Comparison of ENCODE assay signal across 8 cellular contexts in genomic region chr3:88058322-88058592, GRCh38. TPM values are rescaled to one million over a fixed set of nuclear protein-coding genes. Genes with fewer than 3 reads are reported as not detected.
DNase-seq lines count a peak whose midpoint lies in the region; ATAC-seq and TF ChIP-seq lines count a peak whose summit lies in the region.

No MANE protein-coding gene starts in this region.

- TF ChIP-seq POLR2A in upper lobe of left lung (IDR thresholded peaks at IDR 0.05) = no peak

- peak overlapping the region; percentile 81 for H3K27ac ChIP-seq in CD8-positive, alpha-beta T cell (ENCODE audit: low read depth, low read length)
- H3K27ac ChIP-seq in liver (ENCODE audit: low read depth in 1 of 2, low read length in 2 of 2) (peak overlapping the region; percentile 88 to 94), upper lobe of left lung (peak overlapping the region; percentile 94 to 95 (median 95))

- DNase-seq in CD8-positive, alpha-beta T cell = no peak
- DNase-seq in HAP-1 (ENCODE audit: low spot score in 2 of 2) (no peak), upper lobe of left lung (no peak), HK-2 (ENCODE audit: unreplicated experiment) (no peak)
- no peak for DNase-seq in activated naive CD8-positive, alpha-beta T cell treated with anti-CD3 and anti-CD28 coated beads, Interleukin-2, amount 50 U/mL, for 24 hours

- no peak for TF ChIP-seq RAD21 in liver (IDR thresholded peaks at IDR 0.05)

- no peak for ATAC-seq in CD8-positive, alpha-beta T cell
- ATAC-seq in activated naive CD8-positive, alpha-beta T cell treated with anti-CD3 and anti-CD28 coated beads, Interleukin-2, amount 50 U/mL, for 24 hours = no peak
- ATAC-seq in upper lobe of left lung (ENCODE audit: low FRiP score in 2 of 2) (peak in 1 of 2 donors; percentile 68), HG03354 (IDR thresholded peaks at IDR 0.05; ENCODE audit: poor library complexity, severe bottlenecking, unreplicated experiment) (no peak), HG03571 (IDR thresholded peaks at IDR 0.05; ENCODE audit: unreplicated experiment) (no peak)

- H3K27ac Mint-ChIP-seq in CD8-positive, alpha-beta T cell = peak overlapping the region; percentile 99
- peak overlapping the region; percentile 93 for H3K27ac Mint-ChIP-seq in activated naive CD8-positive, alpha-beta T cell treated with anti-CD3 and anti-CD28 coated beads, Interleukin-2, amount 50 U/mL, for 24 hours

- no peaks in the 10 kb centered on the region for H3K27me3 Mint-ChIP-seq in CD8-positive, alpha-beta T cell (ENCODE audit: low read depth)
- H3K27me3 Mint-ChIP-seq in activated naive CD8-positive, alpha-beta T cell treated with anti-CD3 and anti-CD28 coated beads, Interleukin-2, amount 50 U/mL, for 24 hours = no peaks in the 10 kb centered on the region

- POLR2A ChIA-PET in CD8-positive, alpha-beta T cell (lab: Charles Lee) = interaction anchor here (0.9 to 4.7 kb wide), 8 partner anchors 11 to 831 kb away, joined by 4 to 53 read pairs (median 8); partner anchors contain the start of genes C3orf38 and CHMP2B

- WGBS in liver = under 1% methylated on average over 23 of the region's 23 CpGs
- WGBS in upper lobe of left lung, 2 donors = 0 to 2% methylated on average over 5 to 21 of the region's 23 CpGs

- peak overlapping the region; percentile 93 for H3K4me3 Mint-ChIP-seq in CD8-positive, alpha-beta T cell
- H3K4me3 Mint-ChIP-seq in activated naive CD8-positive, alpha-beta T cell treated with anti-CD3 and anti-CD28 coated beads, Interleukin-2, amount 50 U/mL, for 24 hours = peak overlapping the region; percentile 95

- intact Hi-C loops in CD8-positive, alpha-beta T cell (cut with DNase I, micrococcal nuclease) = loop anchor here (2.0 to 10.0 kb wide), 5 partner anchors 36 to 831 kb away; partner anchors contain the start of genes C3orf38 (in 1 of the 2) and CHMP2B (in 1 of the 2)

- peaks cover 45% of the 10 kb centered on the region for H3K36me3 Mint-ChIP-seq in CD8-positive, alpha-beta T cell
- H3K36me3 Mint-ChIP-seq in activated naive CD8-positive, alpha-beta T cell treated with anti-CD3 and anti-CD28 coated beads, Interleukin-2, amount 50 U/mL, for 24 hours (ENCODE audit: low read depth) = peaks cover 36% of the 10 kb centered on the region

- CTCF ChIA-PET in CD8-positive, alpha-beta T cell (lab: Charles Lee) = interaction anchor here (1.1 to 1.6 kb wide), 2 partner anchors 50 to 91 kb away, joined by 3 to 4 read pairs; partner anchors contain the start of gene C3orf38

- in situ Hi-C loops in HAP-1 (cut with MboI; ENCODE audit: low sequenced_read_pairs) = no loop called here

- H3K9ac ChIP-seq in liver (ENCODE audit: low read depth in 1 of 2, low read length in 2 of 2) = peak overlapping the region; percentile 66 to 76

- H3K9me3 ChIP-seq in CD8-positive, alpha-beta T cell (ENCODE audit: low read length) = no peaks in the 10 kb centered on the region
- no peaks in the 10 kb centered on the region for H3K9me3 ChIP-seq in HAP-1
- no peaks in the 10 kb centered on the region for H3K9me3 ChIP-seq in liver (ENCODE audit: control insufficient read depth in 4 of 4, low read length in 3 of 4)
- H3K9me3 ChIP-seq in upper lobe of left lung = no peaks in the 10 kb centered on the region

- TF ChIP-seq CTCF in CD8-positive, alpha-beta T cell (IDR thresholded peaks at IDR 0.05) = no peak
- TF ChIP-seq CTCF in liver (IDR thresholded peaks at IDR 0.05; ENCODE audit: low read depth, low read length, missing input control) = no peak
- no peak for TF ChIP-seq CTCF in upper lobe of left lung (IDR thresholded peaks at IDR 0.05)

- H3K4me3 ChIP-seq in CD8-positive, alpha-beta T cell (ENCODE audit: low read depth, low read length) = peak overlapping the region; percentile 97
- H3K4me3 ChIP-seq in HAP-1 = peak overlapping the region; percentile 94
- H3K4me3 ChIP-seq in liver (ENCODE audit: low read depth in 1 of 3, low read length in 3 of 3) = peak overlapping the region; percentile 82 to 84 (median 83)
- peak overlapping the region; percentile 63 to 98 (median 88) for H3K4me3 ChIP-seq in upper lobe of left lung

- peaks cover 45% of the 10 kb centered on the region for H3K4me1 ChIP-seq in CD8-positive, alpha-beta T cell (ENCODE audit: insufficient read depth, low read length)
- H3K4me1 ChIP-seq in HAP-1 = peaks cover 17% of the 10 kb centered on the region; the same call in 1 of the 2 replicates
- peaks cover 0 to 34% (median 24%) of the 10 kb centered on the region in 4 donors for H3K4me1 ChIP-seq in liver (ENCODE audit: control insufficient read depth in 4 of 4, insufficient read depth in 4 of 4, low read length in 3 of 4)
- H3K4me1 ChIP-seq in upper lobe of left lung = peaks cover 23 to 40% (median 32%) of the 10 kb centered on the region in 4 donors

- TF ChIP-seq EP300 in upper lobe of left lung (IDR thresholded peaks at IDR 0.05) = no peak

- H3K9me3 Mint-ChIP-seq in CD8-positive, alpha-beta T cell = no peaks in the 10 kb centered on the region
- H3K9me3 Mint-ChIP-seq in activated naive CD8-positive, alpha-beta T cell treated with anti-CD3 and anti-CD28 coated beads, Interleukin-2, amount 50 U/mL, for 24 hours = no peaks in the 10 kb centered on the region

- H3K4me1 Mint-ChIP-seq in CD8-positive, alpha-beta T cell (ENCODE audit: low read depth) = peaks cover 65% of the 10 kb centered on the region
- peaks cover 53% of the 10 kb centered on the region for H3K4me1 Mint-ChIP-seq in activated naive CD8-positive, alpha-beta T cell treated with anti-CD3 and anti-CD28 coated beads, Interleukin-2, amount 50 U/mL, for 24 hours

- no peaks in the 10 kb centered on the region for H3K27me3 ChIP-seq in CD8-positive, alpha-beta T cell (ENCODE audit: insufficient read depth, low read length)
- no peaks in the 10 kb centered on the region for H3K27me3 ChIP-seq in HAP-1 (ENCODE audit: low read depth)
- no peaks in the 10 kb centered on the region for H3K27me3 ChIP-seq in liver (ENCODE audit: control insufficient read depth in 4 of 4, insufficient read depth in 4 of 4, low read length in 3 of 4)
- no peaks in the 10 kb centered on the region for H3K27me3 ChIP-seq in upper lobe of left lung

- H3K36me3 ChIP-seq in CD8-positive, alpha-beta T cell (ENCODE audit: insufficient read depth, low read length) = peaks cover 11% of the 10 kb centered on the region
- H3K36me3 ChIP-seq in HAP-1 (replicated peaks) (peaks cover 22% of the 10 kb centered on the region), liver (ENCODE audit: control insufficient read depth in 4 of 4, insufficient read depth in 3 of 4, low read depth in 1 of 4, low read length in 3 of 4) (peaks cover 5 to 13% (median 7%) of the 10 kb centered on the region in 4 donors), upper lobe of left lung (peaks cover 8 to 17% (median 13%) of the 10 kb centered on the region in 4 donors)

TF ChIP-seq in liver, 16 proteins besides CTCF, POLR2A, EP300 and RAD21 (continues in another document):
- TF ChIP-seq HNF4G (IDR thresholded peaks at IDR 0.05) (no peak), RXRA (IDR thresholded peaks at IDR 0.05) (no peak), YY1 (IDR thresholded peaks at IDR 0.05) (no peak), SP1 (IDR thresholded peaks at IDR 0.05) (no peak), TAF1 (conservative IDR thresholded peaks at IDR 0.05) (no peak), HNF4A (conservative IDR thresholded peaks at IDR 0.05) (no peak), REST (IDR thresholded peaks at IDR 0.05) (no peak), GABPA (IDR thresholded peaks at IDR 0.05 in 1 of 2, conservative IDR thresholded peaks at IDR 0.05 in 1 of 2) (no peak)
- TF ChIP-seq, protein P1, sequence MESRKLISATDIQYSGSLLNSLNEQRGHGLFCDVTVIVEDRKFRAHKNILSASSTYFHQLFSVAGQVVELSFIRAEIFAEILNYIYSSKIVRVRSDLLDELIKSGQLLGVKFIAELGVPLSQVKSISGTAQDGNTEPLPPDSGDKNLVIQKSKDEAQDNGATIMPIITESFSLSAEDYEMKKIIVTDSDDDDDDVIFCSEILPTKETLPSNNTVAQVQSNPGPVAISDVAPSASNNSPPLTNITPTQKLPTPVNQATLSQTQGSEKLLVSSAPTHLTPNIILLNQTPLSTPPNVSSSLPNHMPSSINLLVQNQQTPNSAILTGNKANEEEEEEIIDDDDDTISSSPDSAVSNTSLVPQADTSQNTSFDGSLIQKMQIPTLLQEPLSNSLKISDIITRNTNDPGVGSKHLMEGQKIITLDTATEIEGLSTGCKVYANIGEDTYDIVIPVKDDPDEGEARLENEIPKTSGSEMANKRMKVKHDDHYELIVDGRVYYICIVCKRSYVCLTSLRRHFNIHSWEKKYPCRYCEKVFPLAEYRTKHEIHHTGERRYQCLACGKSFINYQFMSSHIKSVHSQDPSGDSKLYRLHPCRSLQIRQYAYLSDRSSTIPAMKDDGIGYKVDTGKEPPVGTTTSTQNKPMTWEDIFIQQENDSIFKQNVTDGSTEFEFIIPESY (IDR thresholded peaks at IDR 0.05) = no peak

RNA-seq across cellular contexts. Expression of gene CGGBP1, which starts 0.5 kb away (rescaled TPM):
- total RNA-seq in CD8-positive, alpha-beta T cell = 10 to 100 TPM; 64.1 to 66.7 TPM
- total RNA-seq in liver (10 to 100 TPM; 45.3 to 46.4 TPM), upper lobe of left lung (100 to 1,000 TPM in 1 of 6 donors, 10 to 100 TPM in 5; 41.7 to 114 (median 60.8) TPM)
- 10 to 100 TPM; 13.6 to 26.2 TPM for polyA plus RNA-seq in liver

RNA-seq across cellular contexts. Expression of gene ZNF654, which starts 0.8 kb away (rescaled TPM):
- 10 to 100 TPM; 13.2 to 15.0 TPM for total RNA-seq in CD8-positive, alpha-beta T cell
- total RNA-seq in liver = 10 to 100 TPM in 1 of 2 donors, 1 to 10 TPM in 1; 7.2 to 10.1 TPM
- 1 to 10 TPM; 2.2 to 3.5 TPM for polyA plus RNA-seq in liver
- 10 to 100 TPM in 5 of 6 donors, 1 to 10 TPM in 1; 4.9 to 21.4 (median 13.8) TPM for total RNA-seq in upper lobe of left lung
